8 cellular contexts compared by ENCODE assay signal in the genomic region with DNA sequence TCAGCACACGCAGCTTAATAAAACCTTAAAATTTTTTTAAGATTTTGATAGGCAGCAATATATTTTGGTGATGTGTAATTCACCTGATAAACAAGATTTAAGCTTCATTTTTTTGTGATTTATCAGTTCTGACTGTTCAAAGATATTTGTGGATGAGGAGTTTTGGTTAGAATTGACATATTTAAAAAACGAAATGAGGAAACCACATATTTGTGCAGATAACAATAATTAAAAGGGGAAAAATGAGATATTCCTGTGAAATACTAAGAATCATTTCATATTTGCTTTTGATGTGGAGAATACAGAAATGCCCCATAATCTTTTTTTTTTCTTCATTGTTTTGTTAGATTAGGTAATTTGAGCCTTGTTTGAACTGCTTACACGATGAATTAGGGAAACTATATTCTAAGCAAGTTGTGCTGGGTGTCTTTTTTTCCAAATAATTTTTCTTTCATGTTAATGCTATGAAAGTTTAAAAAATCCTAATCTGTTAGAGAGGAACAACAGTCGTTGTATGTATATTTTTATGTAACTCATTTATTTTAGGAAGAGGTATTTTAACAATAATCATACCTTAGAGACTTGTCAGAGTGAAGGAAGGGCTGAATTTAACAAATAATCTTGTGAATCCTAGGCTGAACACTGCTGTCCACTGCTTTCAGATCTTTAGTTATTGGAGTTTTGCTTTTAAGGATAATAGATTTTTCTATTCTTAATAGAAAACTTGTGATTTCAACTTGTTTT. TPM values are rescaled to one million over a fixed set of nuclear protein-coding genes. Genes with fewer than 3 reads are reported as not detected.
A peak's percentile ranks its signal among the peaks of the same experiment; 100 is the strongest.
DNase-seq lines count a peak whose midpoint lies in the region; ATAC-seq, FAIRE-seq and TF ChIP-seq lines count a peak whose summit lies in the region.

No MANE protein-coding gene starts in this region.

- CTCF ChIA-PET in OCI-LY7 (lab: Charles Lee; ENCODE audit: unreplicated experiment), result no interaction called here

- no peaks in the 10 kb centered on the region for H3K9me3 ChIP-seq in OCI-LY7 (ENCODE audit: low read length)
- no peaks in the 10 kb centered on the region for H3K9me3 ChIP-seq in parathyroid adenoma (ENCODE audit: control insufficient read depth, low read length)

- DNase-seq in OCI-LY7 (ENCODE audit: low spot score) (no peak), nucleus accumbens (lab: John Stamatoyannopoulos, UW) (no peak), NCI-H1417 treated with DMSO at 0.1 percent for 48 hours (lab: John Stamatoyannopoulos, UW) (no peak)

- peaks cover 45% of the 10 kb centered on the region for H3K36me3 ChIP-seq in OCI-LY7 (ENCODE audit: insufficient read depth, low read length)
- H3K36me3 ChIP-seq in parathyroid adenoma (ENCODE audit: control insufficient read depth, insufficient read depth, low read length), result no peaks in the 10 kb centered on the region

- H3K4me2 ChIP-seq in OCI-LY7 (ENCODE audit: low read length) (peak overlapping the region; percentile 85), parathyroid adenoma (ENCODE audit: low read length) (peak overlapping the region; percentile 96)

- H3K27ac ChIP-seq in OCI-LY7 (ENCODE audit: low read depth, low read length, poor library complexity, severe bottlenecking) (peak overlapping the region; percentile 86), parathyroid adenoma (peak overlapping the region; percentile 53)

- peaks cover 39% of the 10 kb centered on the region for H4K20me1 ChIP-seq in OCI-LY7 (ENCODE audit: insufficient read depth, low read length)

- ATAC-seq in GM21576 (IDR thresholded peaks at IDR 0.05; ENCODE audit: unreplicated experiment), result no peak
- ATAC-seq in activated CD4-positive, CD25-positive, alpha-beta regulatory T cell treated with anti-CD3 and anti-CD28 coated beads, Interleukin-2, amount 50 U/mL, for 24 hours, result no peak

- H2AFZ ChIP-seq in OCI-LY7 (ENCODE audit: low read length), result no peak overlapping the region
- no peak overlapping the region for H2AFZ ChIP-seq in parathyroid adenoma

- TF ChIP-seq CTCF in OCI-LY7 (conservative IDR thresholded peaks at IDR 0.05; ENCODE audit: low read length) (no peak), parathyroid adenoma (IDR thresholded peaks at IDR 0.05) (no peak)

- peak overlapping the region; percentile 98; the same call in 1 of the 2 replicates for H3K4me3 ChIP-seq in GM08714 (ENCODE audit: low read length)
- H3K4me3 ChIP-seq in OCI-LY7 (ENCODE audit: low read depth, low read length, poor library complexity, severe bottlenecking), result peak overlapping the region; percentile 76
- H3K4me3 ChIP-seq in parathyroid adenoma (ENCODE audit: low read depth, low read length), result peak overlapping the region; percentile 70

- intact Hi-C loops in OCI-LY7 (cut with micrococcal nuclease; ENCODE audit: unreplicated experiment), result loop anchor here (1.0 to 10.0 kb wide), 7 partner anchors 70 to 494 kb away; no protein-coding TSS in a partner anchor

- H3K79me2 ChIP-seq in OCI-LY7 (ENCODE audit: insufficient read depth, low read depth, low read length) (peaks cover 71% of the 10 kb centered on the region), parathyroid adenoma (peaks cover 29% of the 10 kb centered on the region)

- H3K27me3 ChIP-seq in parathyroid adenoma (ENCODE audit: control insufficient read depth, insufficient read depth, low read length), result no peaks in the 10 kb centered on the region

- no peaks in the 10 kb centered on the region for H3K9me2 ChIP-seq in OCI-LY7 (ENCODE audit: insufficient read depth, low read length)

- POLR2A ChIA-PET in OCI-LY7 (lab: Charles Lee), result interaction anchor here (0.8 to 1.6 kb wide), 15 partner anchors 10 to 1459 kb away, joined by 3 to 7 read pairs (median 5); no protein-coding TSS in a partner anchor

- H3K9ac ChIP-seq in parathyroid adenoma, result no peak overlapping the region

- H3K4me1 ChIP-seq in OCI-LY7 (ENCODE audit: insufficient read depth, low read length, poor library complexity, severe bottlenecking) (peaks cover 35% of the 10 kb centered on the region), parathyroid adenoma (peaks cover 4% of the 10 kb centered on the region)

- FAIRE-seq in endometrium (lab: Jason Lieb, UNC), result peak; percentile 79

- BruUV-seq in OCI-LY7 (replicated peaks; lab: Mats Ljungman, UMichigan), result no TSS peak

RNA-seq across cellular contexts. Expression of a gene that starts 4.0 kb away (rescaled TPM):
- 71.8 and 90.1 TPM in 2 replicates for total RNA-seq in OCI-LY7 (2014; rRNA removed; shearing (Covaris generic))
- total RNA-seq in OCI-LY7 (2022), result 164 and 170 TPM in 2 replicates
